Comparison of ENCODE assay signal across 9 cellular contexts in genomic region chr14:25150934-25151790, GRCh38.
DNase-seq lines count a peak whose midpoint lies in the region; ATAC-seq, FAIRE-seq and TF ChIP-seq lines count a peak whose summit lies in the region.
"Had no signal": no experiment of that assay in that cellular context is flagged by ENCODE, and none has a peak within 500 bp of the region (broad histone marks: within the 10 kb centered on the region; RNA-seq: fewer than 3 reads in every experiment).

No MANE protein-coding gene starts in this region.

- H2AFZ ChIP-seq in HepG2 (ENCODE audit: low read length) = no peak overlapping the region

- H3K9me3 ChIP-seq in breast epithelium (no peaks in the 10 kb centered on the region), HepG2 (ENCODE audit: low read length) (no peaks in the 10 kb centered on the region)
- H3K9me3 ChIP-seq: neutrophil had no signal

- FAIRE-seq in HepG2 (lab: Jason Lieb, UNC) = peak; percentile 83

- H3K79me2 ChIP-seq in HepG2 (ENCODE audit: insufficient read depth, low read length) = no peaks in the 10 kb centered on the region

- peak; percentile 25 to 69 (median 57) for TF ChIP-seq CTCF in breast epithelium (IDR thresholded peaks at IDR 0.05)
- peak; percentile 86 for TF ChIP-seq CTCF in HepG2 (CRISPR knock-in tag; IDR thresholded peaks at IDR 0.05)

- H3K4me1 ChIP-seq in breast epithelium (no peaks in the 10 kb centered on the region), HepG2 (ENCODE audit: insufficient read depth, low read length) (no peaks in the 10 kb centered on the region)

- 2% methylated on average over 7 of the region's 7 CpGs for WGBS in HepG2 (ENCODE audit: low lambda C conversion rate)

- no peak for TF ChIP-seq EP300 in HepG2 (IDR thresholded peaks at IDR 0.05; ENCODE audit: low read depth in 2 of 2, low read length in 2 of 2)
- TF ChIP-seq EP300 in HepG2 (CRISPR knock-in tag; IDR thresholded peaks at IDR 0.05; ENCODE audit: borderline replicate concordance) = no peak

- H3K36me3 ChIP-seq in breast epithelium (no peaks in the 10 kb centered on the region), HepG2 (replicated peaks in 1 of 2; ENCODE audit: control insufficient read depth in 1 of 2, insufficient read depth in 2 of 2, low read length in 2 of 2) (no peaks in the 10 kb centered on the region)
- H3K36me3 ChIP-seq: neutrophil had no signal

- no peak for TF ChIP-seq POLR2A in breast epithelium (IDR thresholded peaks at IDR 0.05)
- no peak for TF ChIP-seq POLR2A in HepG2 (IDR thresholded peaks at IDR 0.05; ENCODE audit: insufficient read depth in 1 of 2, low read depth in 2 of 2, low read length in 2 of 2)

- H3K4me2 ChIP-seq in HepG2 (ENCODE audit: low read depth, low read length) = no peak overlapping the region

- H3K4me3 ChIP-seq in breast epithelium (no peak overlapping the region), HepG2 (replicated peaks in 1 of 3; ENCODE audit: insufficient read depth in 1 of 3, low read depth in 2 of 3, low read length in 3 of 3) (no peak overlapping the region)

- in situ Hi-C loops in HepG2 (cut with HindIII; ENCODE audit: extremely low pct_ligation_motif_present, low pct_unique_long_range_greater_than_20kb) = loop anchor here (10.0 kb wide), 1 partner anchor 416 kb away; no protein-coding TSS in a partner anchor

- intact Hi-C loops in breast epithelium (cut with DNase I; ENCODE audit: low total_unique reads) = no loop called here
- intact Hi-C loops in HepG2 (cut with micrococcal nuclease; ENCODE audit: unreplicated experiment) = loop anchor here (1.0 to 10.0 kb wide), 9 partner anchors 18 to 666 kb away; no protein-coding TSS in a partner anchor

- ATAC-seq in HG03175 (IDR thresholded peaks at IDR 0.05; ENCODE audit: unreplicated experiment) = peak; percentile 70
- peak; percentile 77 for ATAC-seq in HepG2
- ATAC-seq in HG03108 (IDR thresholded peaks at IDR 0.05; ENCODE audit: unreplicated experiment) = no peak
- no peak for ATAC-seq in HG02763 (IDR thresholded peaks at IDR 0.05; ENCODE audit: unreplicated experiment)

- no peaks in the 10 kb centered on the region for H4K20me1 ChIP-seq in HepG2 (ENCODE audit: insufficient read depth, low read length)

- no peak overlapping the region for H3K9ac ChIP-seq in HepG2 (ENCODE audit: insufficient read depth, low read depth, low read length)

- BruUV-seq in HepG2 (replicated peaks; lab: Mats Ljungman, UMichigan) = no TSS peak

- DNase-seq in DMS53 treated with DMSO at 0.1 percent for 48 hours (lab: John Stamatoyannopoulos, UW; ENCODE audit: unreplicated experiment) (peak; percentile 36), NCI-H69 (lab: John Stamatoyannopoulos, UW) (peak; percentile 81), breast epithelium (ENCODE audit: low spot score in 2 of 2) (no peak), HepG2 (ENCODE audit: low spot score) (peak; percentile 72), activated T-cell treated with anti-CD3 and anti-CD28 coated beads for 4 hours (no peak)

- H3K27me3 ChIP-seq in breast epithelium = no peaks in the 10 kb centered on the region
- H3K27me3 ChIP-seq in HepG2 (ENCODE audit: control insufficient read depth in 1 of 2, insufficient read depth in 2 of 2, low read length in 2 of 2) = no peaks in the 10 kb centered on the region
- H3K27me3 ChIP-seq: neutrophil had no signal

- POLR2A ChIA-PET in HepG2 (lab: Yijun Ruan, JAX) = no interaction called here

- H3K27ac ChIP-seq in breast epithelium (no peak overlapping the region), HepG2 (ENCODE audit: extremely low read length, insufficient read depth, low read length) (no peak overlapping the region)
- H3K27ac ChIP-seq: neutrophil had no signal

- CTCF ChIA-PET in HepG2 (lab: Yijun Ruan, JAX; ENCODE audit: low intra/inter-chr PET ratio, low total read pairs) = interaction anchor here (0.9 to 4.6 kb wide), 7 partner anchors 17 to 472 kb away, joined by 3 to 80 read pairs (median 11); no protein-coding TSS in a partner anchor

- TF ChIP-seq RAD21 in HepG2 (CRISPR knock-in tag; IDR thresholded peaks at IDR 0.05) = no peak; the same call in 1 of the 2 replicates

TF ChIP-seq in HepG2, 621 proteins besides CTCF, POLR2A, EP300 and RAD21:
- peak; percentile 44 for TF ChIP-seq ZNF18 (CRISPR knock-in tag; IDR thresholded peaks at IDR 0.05; ENCODE audit: insufficient replicate concordance)
- peak; percentile 95 for TF ChIP-seq STAG1 (CRISPR knock-in tag; IDR thresholded peaks at IDR 0.05)
- TF ChIP-seq MXI1 (IDR thresholded peaks at IDR 0.05; ENCODE audit: borderline replicate concordance, low read depth, low read length) = 0 out of 3 replicates have a peak, but pooled peaks have one; percentile 26
- peak; percentile 68; the same call in 1 of the 2 replicates for TF ChIP-seq HMGXB3 (CRISPR knock-in tag; IDR thresholded peaks at IDR 0.05; ENCODE audit: borderline replicate concordance)
- TF ChIP-seq MAFF (IDR thresholded peaks at IDR 0.05; ENCODE audit: low read depth, low read length) = peak; percentile 10; the same call in 1 of the 2 replicates
- 0 out of 2 replicates have a peak, but pooled peaks have one; percentile 17 for TF ChIP-seq CREM (IDR thresholded peaks at IDR 0.05)
- no peak for TF ChIP-seq CREM (CRISPR knock-in tag; IDR thresholded peaks at IDR 0.05)
- no peak for TF ChIP-seq NFKBIZ (CRISPR knock-in tag; IDR thresholded peaks at IDR 0.05)
- no peak for TF ChIP-seq ZNF260 (CRISPR knock-in tag; IDR thresholded peaks at IDR 0.05; ENCODE audit: borderline replicate concordance, low read depth)
- no peak for TF ChIP-seq ZC3H4 (CRISPR knock-in tag; IDR thresholded peaks at IDR 0.05; ENCODE audit: borderline replicate concordance)
- TF ChIP-seq SMC3 (IDR thresholded peaks at IDR 0.05; ENCODE audit: low read length) = peak; percentile 88
- 0 out of 2 replicates have a peak, but pooled peaks have one; percentile 22 for TF ChIP-seq SP2 (CRISPR knock-in tag; IDR thresholded peaks at IDR 0.05)
- peak; percentile 19; the same call in 1 of the 2 replicates for TF ChIP-seq HOXA5 (CRISPR knock-in tag; IDR thresholded peaks at IDR 0.05)
- 0 out of 2 replicates have a peak, but pooled peaks have one; percentile 39 for TF ChIP-seq GZF1 (CRISPR knock-in tag; IDR thresholded peaks at IDR 0.05)
- TF ChIP-seq MIXL1 (CRISPR knock-in tag; IDR thresholded peaks at IDR 0.05) = peak; percentile 75; the same call in 1 of the 2 replicates
- TF ChIP-seq HNRNPL (IDR thresholded peaks at IDR 0.05; ENCODE audit: low read depth, low read length) = no peak

Comparison
In these comparisons a context has a peak if more than half of its experiments do, and no peak if none do; other contexts are left out.
1. DNase-seq: peak in DMS53 treated with DMSO at 0.1 percent for 48 hours (single experiment), NCI-H69 (single experiment) and HepG2 (single experiment); none in breast epithelium (0 of 2) and activated T-cell treated with anti-CD3 and anti-CD28 coated beads for 4 hours (single experiment).
2. ATAC-seq: peak in HG03175 (single experiment) and HepG2 (single experiment); none in HG03108 (single experiment) and HG02763 (single experiment).